Comparison of ENCODE assay signal across 25 cellular contexts in the genomic region with DNA sequence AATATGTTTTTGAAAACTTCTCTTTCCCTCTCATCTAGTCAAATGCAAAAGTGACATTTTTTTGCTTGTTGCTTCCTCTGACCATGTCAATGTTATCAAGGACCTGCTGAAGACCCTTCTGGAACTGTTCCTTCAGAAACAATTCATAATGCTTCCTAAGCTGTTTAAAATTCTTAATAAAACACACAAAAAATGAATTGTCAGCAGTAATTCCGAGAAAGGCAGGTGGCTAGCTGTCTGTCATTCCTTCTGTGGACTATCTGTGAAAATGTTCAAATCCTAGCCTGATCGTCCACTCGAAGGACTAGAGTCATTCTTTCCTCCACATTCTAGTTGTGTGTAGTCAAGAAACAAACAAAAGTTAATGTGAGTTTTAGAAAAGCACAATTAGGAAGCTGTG. TPM values are rescaled to one million over a fixed set of nuclear protein-coding genes. Genes with fewer than 3 reads are reported as not detected.
"Had no signal": no experiment of that assay in that cellular context is flagged by ENCODE, and none has a peak within 500 bp of the region (broad histone marks: within the 10 kb centered on the region; RNA-seq: fewer than 3 reads in every experiment).

No MANE protein-coding gene starts in this region.

- H3K27me3 ChIP-seq: dorsolateral prefrontal cortex, esophagus squamous epithelium, gastrocnemius medialis, heart right ventricle, left lung had no signal

- H3K4me3 ChIP-seq: coronary artery, dorsolateral prefrontal cortex, esophagus squamous epithelium, gastrocnemius medialis, heart right ventricle, left lung, lung had no signal

- H3K36me3 ChIP-seq: gastrocnemius medialis, heart right ventricle, left lung had no signal

- ATAC-seq: gastrocnemius medialis, heart right ventricle, left cardiac atrium, left lung, left ventricle myocardium superior had no signal

- H3K9me3 ChIP-seq: esophagus squamous epithelium, gastrocnemius medialis, heart right ventricle, left lung had no signal

- DNase-seq: dermis blood vessel endothelial cell; dorsolateral prefrontal cortex; effector CD4-positive, alpha-beta T cell; effector memory CD4-positive, alpha-beta T cell; esophagus squamous epithelium; foreskin fibroblast; foreskin melanocyte; gastrocnemius medialis; glutamatergic neuron; head of caudate nucleus; heart right ventricle; hippocampal formation; left cardiac atrium; left lung; left ventricle myocardium superior; mammary epithelial cell; mesendoderm; midbrain had no signal

- H3K27ac ChIP-seq: coronary artery, dorsolateral prefrontal cortex, esophagus squamous epithelium, gastrocnemius medialis, left lung had no signal

- FAIRE-seq: colon, endothelial cell of umbilical vein, islet of Langerhans, keratinocyte had no signal

- H3K4me1 ChIP-seq: left lung had no signal

RNA-seq across cellular contexts. Expression of gene TRIL, which starts 56.6 kb away (rescaled TPM):
- total RNA-seq: mononuclear cell had no signal
